Comparison of ENCODE assay signal across 1 cellular context in genomic region chr21:26280715-26281310, GRCh38.
TF ChIP-seq lines count a peak whose summit lies in the region.

No MANE protein-coding gene starts in this region.

TF ChIP-seq in GM23338, 12 proteins besides CTCF, POLR2A, EP300 and RAD21 (continued from another document):
- no peak for TF ChIP-seq ZNF462 (CRISPR knock-in tag; IDR thresholded peaks at IDR 0.05)
- TF ChIP-seq ZNF331 (CRISPR knock-in tag; IDR thresholded peaks at IDR 0.05; ENCODE audit: low read depth), result no peak
- no peak for TF ChIP-seq CREB1 (CRISPR knock-in tag; IDR thresholded peaks at IDR 0.05; ENCODE audit: low read depth)
- TF ChIP-seq ZNF114 (CRISPR knock-in tag; IDR thresholded peaks at IDR 0.05), result no peak
